ENCODE assay signal across 8 cellular contexts in the genomic region with DNA sequence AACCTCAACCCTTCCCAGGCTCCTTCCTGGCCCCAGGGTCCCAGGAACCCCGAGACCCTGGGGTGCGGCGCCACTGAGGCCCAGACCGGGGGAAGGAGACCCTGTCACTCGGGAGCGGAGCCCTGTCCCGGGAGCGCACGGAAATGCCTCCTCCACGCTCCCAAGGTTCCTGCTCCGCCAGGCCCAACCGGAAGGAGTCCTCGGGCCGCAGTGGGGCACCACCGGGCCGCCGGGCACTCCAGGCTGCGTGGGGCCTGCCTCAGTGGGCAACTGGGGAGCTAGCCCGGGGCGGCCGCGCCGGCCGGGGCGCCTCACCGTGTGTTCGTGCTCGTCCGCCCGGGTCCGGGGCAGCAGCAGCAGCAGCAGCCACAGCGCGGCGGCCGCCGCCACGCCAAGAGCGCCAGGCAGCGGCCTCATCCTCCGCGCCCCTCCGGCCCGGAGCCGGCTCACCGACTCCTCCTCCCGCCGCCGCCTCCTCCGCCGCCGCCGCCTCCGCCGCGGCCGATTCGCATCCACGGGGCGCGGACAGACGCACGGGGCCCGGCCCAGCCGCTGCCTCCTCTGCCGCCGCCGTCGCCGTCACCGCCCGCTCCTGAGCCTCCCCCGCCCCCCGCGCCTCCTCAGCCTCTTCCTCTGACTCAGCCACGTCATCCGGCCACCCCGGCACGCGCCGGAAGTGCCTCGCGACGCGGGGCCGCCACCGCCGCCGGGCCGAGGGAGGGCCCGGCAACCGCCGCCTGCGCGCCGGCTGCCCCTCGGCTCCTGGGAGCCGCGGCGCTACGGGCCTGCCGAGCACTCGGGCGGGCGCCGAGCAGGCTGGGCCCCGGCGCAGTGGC. TPM values are rescaled to one million over a fixed set of nuclear protein-coding genes. Genes with fewer than 3 reads are reported as not detected.
DNase-seq lines count a peak whose midpoint lies in the region; ATAC-seq and TF ChIP-seq lines count a peak whose summit lies in the region.

A gene (minus strand): TSS at position 594 of the 836 bp plus-strand sequence. CDS start 177 bp downstream, at position 417.

- H3K27me3 Mint-ChIP-seq in endothelial cell (ENCODE audit: unreplicated experiment) (peaks cover 10% of the 10 kb centered on the region), mesothelial cell of epicardium (ENCODE audit: low read depth) (peaks cover 3% of the 10 kb centered on the region)

- TF ChIP-seq CTCF in C4-2B (conservative IDR thresholded peaks at IDR 0.05) (no peak), endothelial cell (IDR thresholded peaks at IDR 0.05; ENCODE audit: unreplicated experiment) (no peak), mesothelial cell of epicardium (IDR thresholded peaks at IDR 0.05; ENCODE audit: unreplicated experiment) (no peak)

- DNase-seq in NOMO-1 treated with DMSO at 0.1 percent for 48 hours (lab: John Stamatoyannopoulos, UW; ENCODE audit: unreplicated experiment) (peak; percentile 81), endothelial cell (ENCODE audit: low spot score) (peak; percentile 84), mesothelial cell of epicardium (ENCODE audit: low spot score in 2 of 2, unreplicated experiment in 2 of 2) (peak; percentile 84 to 88)
- DNase-seq in activated CD8-positive, alpha-beta memory T cell treated with anti-CD3 and anti-CD28 coated beads, Interleukin-2, amount 50 U/mL, for 1 hour (ENCODE audit: extremely low read depth): peak; percentile 87
- peak; percentile 87 to 90 for DNase-seq in stimulated activated CD8-positive, alpha-beta memory T cell treated with anti-CD3 and anti-CD28 coated beads, Interleukin-15, amount 100 ng/mL, for 48 hours (ENCODE audit: low read depth in 2 of 2)

- H3K4me1 Mint-ChIP-seq in endothelial cell (ENCODE audit: unreplicated experiment) (peaks cover 18% of the 10 kb centered on the region), mesothelial cell of epicardium (peaks cover 29% of the 10 kb centered on the region)

- ATAC-seq in GM19324 (IDR thresholded peaks at IDR 0.05; ENCODE audit: low FRiP score, unreplicated experiment) (peak; percentile 79), HG03520 (IDR thresholded peaks at IDR 0.05; ENCODE audit: unreplicated experiment) (peak; percentile 69)

- H3K27ac Mint-ChIP-seq in endothelial cell (ENCODE audit: unreplicated experiment) (peak within 1 kb of the TSS; percentile 94), mesothelial cell of epicardium (peak within 1 kb of the TSS; percentile 97)

- H3K4me3 Mint-ChIP-seq in endothelial cell (ENCODE audit: unreplicated experiment) (peak within 1 kb of the TSS; percentile 97), mesothelial cell of epicardium (peak within 1 kb of the TSS; percentile 88)

- H3K9me3 Mint-ChIP-seq in endothelial cell (ENCODE audit: unreplicated experiment): no peaks in the 10 kb centered on the region
- H3K9me3 Mint-ChIP-seq in mesothelial cell of epicardium: no peaks in the 10 kb centered on the region

- H3K36me3 Mint-ChIP-seq in endothelial cell (ENCODE audit: low read depth, unreplicated experiment) (peaks cover 5% of the 10 kb centered on the region), mesothelial cell of epicardium (no peaks in the 10 kb centered on the region)

- peak within 1 kb of the TSS; percentile 98 for H3K27ac ChIP-seq in C4-2B

RNA-seq across cellular contexts. Expression of the gene that starts here (rescaled TPM):
- total RNA-seq in endothelial cell (ENCODE audit: unreplicated experiment) (157 TPM), mesothelial cell of epicardium (144 to 147 TPM (median 144 TPM) in 3 replicates)

Comparison
In these comparisons a context has a peak if more than half of its experiments do, and no peak if none do; other contexts are left out.
1. Peak in every context shown above with its lines: DNase-seq, ATAC-seq and H3K27ac ChIP-seq.